1 cellular context compared by ENCODE assay signal in genomic region chr15:40093224-40093842, GRCh38.
TF ChIP-seq lines count a peak whose summit lies in the region.

No MANE protein-coding gene starts in this region.

TF ChIP-seq in GM12878, 131 proteins besides CTCF, POLR2A, EP300 and RAD21:
- TF ChIP-seq SIX5 (IDR thresholded peaks at IDR 0.05; ENCODE audit: low read depth, low read length, severe bottlenecking) = no peak
- no peak for TF ChIP-seq SP1 (IDR thresholded peaks at IDR 0.05; ENCODE audit: low read depth, low read length)
- peak; percentile 19; the same call in 1 of the 2 replicates for TF ChIP-seq IRF4 (IDR thresholded peaks at IDR 0.05; ENCODE audit: low read depth, low read length)
- no peak for TF ChIP-seq YY1 (IDR thresholded peaks at IDR 0.05; ENCODE audit: low read depth, low read length)
- no peak for TF ChIP-seq ZNF207 (IDR thresholded peaks at IDR 0.05; ENCODE audit: borderline replicate concordance)
- TF ChIP-seq PML (IDR thresholded peaks at IDR 0.05; ENCODE audit: low read length) = no peak
- TF ChIP-seq CHD4 (IDR thresholded peaks at IDR 0.05) = no peak
- TF ChIP-seq RELB (IDR thresholded peaks at IDR 0.05; ENCODE audit: low read depth) = 0 out of 2 replicates have a peak, but pooled peaks have one; percentile 16
- no peak for TF ChIP-seq HCFC1 (IDR thresholded peaks at IDR 0.05; ENCODE audit: low read length)
- TF ChIP-seq YBX1 (IDR thresholded peaks at IDR 0.05) = no peak
- TF ChIP-seq, protein P1, sequence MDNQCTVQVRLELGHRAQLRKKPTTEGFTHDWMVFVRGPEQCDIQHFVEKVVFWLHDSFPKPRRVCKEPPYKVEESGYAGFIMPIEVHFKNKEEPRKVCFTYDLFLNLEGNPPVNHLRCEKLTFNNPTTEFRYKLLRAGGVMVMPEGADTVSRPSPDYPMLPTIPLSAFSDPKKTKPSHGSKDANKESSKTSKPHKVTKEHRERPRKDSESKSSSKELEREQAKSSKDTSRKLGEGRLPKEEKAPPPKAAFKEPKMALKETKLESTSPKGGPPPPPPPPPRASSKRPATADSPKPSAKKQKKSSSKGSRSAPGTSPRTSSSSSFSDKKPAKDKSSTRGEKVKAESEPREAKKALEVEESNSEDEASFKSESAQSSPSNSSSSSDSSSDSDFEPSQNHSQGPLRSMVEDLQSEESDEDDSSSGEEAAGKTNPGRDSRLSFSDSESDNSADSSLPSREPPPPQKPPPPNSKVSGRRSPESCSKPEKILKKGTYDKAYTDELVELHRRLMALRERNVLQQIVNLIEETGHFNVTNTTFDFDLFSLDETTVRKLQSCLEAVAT (IDR thresholded peaks at IDR 0.05) = no peak
- TF ChIP-seq PBX3 (IDR thresholded peaks at IDR 0.05; ENCODE audit: insufficient replicate concordance, low read depth, low read length) = peak; percentile 72
- no peak for TF ChIP-seq SMARCA5 (IDR thresholded peaks at IDR 0.05)
- peak; percentile 53; the same call in 1 of the 2 replicates for TF ChIP-seq PKNOX1 (IDR thresholded peaks at IDR 0.05)
- TF ChIP-seq, protein P2, sequence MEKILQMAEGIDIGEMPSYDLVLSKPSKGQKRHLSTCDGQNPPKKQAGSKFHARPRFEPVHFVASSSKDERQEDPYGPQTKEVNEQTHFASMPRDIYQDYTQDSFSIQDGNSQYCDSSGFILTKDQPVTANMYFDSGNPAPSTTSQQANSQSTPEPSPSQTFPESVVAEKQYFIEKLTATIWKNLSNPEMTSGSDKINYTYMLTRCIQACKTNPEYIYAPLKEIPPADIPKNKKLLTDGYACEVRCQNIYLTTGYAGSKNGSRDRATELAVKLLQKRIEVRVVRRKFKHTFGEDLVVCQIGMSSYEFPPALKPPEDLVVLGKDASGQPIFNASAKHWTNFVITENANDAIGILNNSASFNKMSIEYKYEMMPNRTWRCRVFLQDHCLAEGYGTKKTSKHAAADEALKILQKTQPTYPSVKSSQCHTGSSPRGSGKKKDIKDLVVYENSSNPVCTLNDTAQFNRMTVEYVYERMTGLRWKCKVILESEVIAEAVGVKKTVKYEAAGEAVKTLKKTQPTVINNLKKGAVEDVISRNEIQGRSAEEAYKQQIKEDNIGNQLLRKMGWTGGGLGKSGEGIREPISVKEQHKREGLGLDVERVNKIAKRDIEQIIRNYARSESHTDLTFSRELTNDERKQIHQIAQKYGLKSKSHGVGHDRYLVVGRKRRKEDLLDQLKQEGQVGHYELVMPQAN (conservative IDR thresholded peaks at IDR 0.05) = no peak
- no peak for TF ChIP-seq MAX (IDR thresholded peaks at IDR 0.05; ENCODE audit: low read depth, low read length)
- TF ChIP-seq FOXK2 (IDR thresholded peaks at IDR 0.05) = peak; percentile 71
- 0 out of 2 replicates have a peak, but pooled peaks have one; percentile 42 for TF ChIP-seq HDGF (IDR thresholded peaks at IDR 0.05)
- TF ChIP-seq ATF3 (IDR thresholded peaks at IDR 0.05; ENCODE audit: borderline replicate concordance, extremely low read depth, low read depth, low read length) = no peak
- no peak for TF ChIP-seq HDAC6 (IDR thresholded peaks at IDR 0.05; ENCODE audit: unreplicated experiment)
- TF ChIP-seq, protein P3, sequence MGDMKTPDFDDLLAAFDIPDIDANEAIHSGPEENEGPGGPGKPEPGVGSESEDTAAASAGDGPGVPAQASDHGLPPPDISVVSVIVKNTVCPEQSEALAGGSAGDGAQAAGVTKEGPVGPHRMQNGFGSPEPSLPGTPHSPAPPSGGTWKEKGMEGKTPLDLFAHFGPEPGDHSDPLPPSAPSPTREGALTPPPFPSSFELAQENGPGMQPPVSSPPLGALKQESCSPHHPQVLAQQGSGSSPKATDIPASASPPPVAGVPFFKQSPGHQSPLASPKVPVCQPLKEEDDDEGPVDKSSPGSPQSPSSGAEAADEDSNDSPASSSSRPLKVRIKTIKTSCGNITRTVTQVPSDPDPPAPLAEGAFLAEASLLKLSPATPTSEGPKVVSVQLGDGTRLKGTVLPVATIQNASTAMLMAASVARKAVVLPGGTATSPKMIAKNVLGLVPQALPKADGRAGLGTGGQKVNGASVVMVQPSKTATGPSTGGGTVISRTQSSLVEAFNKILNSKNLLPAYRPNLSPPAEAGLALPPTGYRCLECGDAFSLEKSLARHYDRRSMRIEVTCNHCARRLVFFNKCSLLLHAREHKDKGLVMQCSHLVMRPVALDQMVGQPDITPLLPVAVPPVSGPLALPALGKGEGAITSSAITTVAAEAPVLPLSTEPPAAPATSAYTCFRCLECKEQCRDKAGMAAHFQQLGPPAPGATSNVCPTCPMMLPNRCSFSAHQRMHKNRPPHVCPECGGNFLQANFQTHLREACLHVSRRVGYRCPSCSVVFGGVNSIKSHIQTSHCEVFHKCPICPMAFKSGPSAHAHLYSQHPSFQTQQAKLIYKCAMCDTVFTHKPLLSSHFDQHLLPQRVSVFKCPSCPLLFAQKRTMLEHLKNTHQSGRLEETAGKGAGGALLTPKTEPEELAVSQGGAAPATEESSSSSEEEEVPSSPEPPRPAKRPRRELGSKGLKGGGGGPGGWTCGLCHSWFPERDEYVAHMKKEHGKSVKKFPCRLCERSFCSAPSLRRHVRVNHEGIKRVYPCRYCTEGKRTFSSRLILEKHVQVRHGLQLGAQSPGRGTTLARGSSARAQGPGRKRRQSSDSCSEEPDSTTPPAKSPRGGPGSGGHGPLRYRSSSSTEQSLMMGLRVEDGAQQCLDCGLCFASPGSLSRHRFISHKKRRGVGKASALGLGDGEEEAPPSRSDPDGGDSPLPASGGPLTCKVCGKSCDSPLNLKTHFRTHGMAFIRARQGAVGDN (IDR thresholded peaks at IDR 0.05) = 0 out of 2 replicates have a peak, but pooled peaks have one; percentile 39
- TF ChIP-seq IKZF2 (IDR thresholded peaks at IDR 0.05) = peak; percentile 54 to 58
- no peak; the same call in 1 of the 2 replicates for TF ChIP-seq EED (IDR thresholded peaks at IDR 0.05; ENCODE audit: low read depth)
- TF ChIP-seq BHLHE40 (IDR thresholded peaks at IDR 0.05; ENCODE audit: borderline replicate concordance in 1 of 2, low read depth in 2 of 2, low read length in 1 of 2) = no peak
- TF ChIP-seq TCF12 (IDR thresholded peaks at IDR 0.05; ENCODE audit: low read depth, low read length) = peak; percentile 75; the same call in 1 of the 2 replicates
- no peak for TF ChIP-seq SUZ12 (IDR thresholded peaks at IDR 0.05; ENCODE audit: unreplicated experiment)
- TF ChIP-seq TBL1XR1 (IDR thresholded peaks at IDR 0.05; ENCODE audit: low read depth, low read length) = no peak
- 0 out of 2 replicates have a peak, but pooled peaks have one; percentile 36 for TF ChIP-seq TCF3 (IDR thresholded peaks at IDR 0.05; ENCODE audit: borderline replicate concordance, insufficient read depth, low read depth, low read length)
- TF ChIP-seq, protein P4, sequence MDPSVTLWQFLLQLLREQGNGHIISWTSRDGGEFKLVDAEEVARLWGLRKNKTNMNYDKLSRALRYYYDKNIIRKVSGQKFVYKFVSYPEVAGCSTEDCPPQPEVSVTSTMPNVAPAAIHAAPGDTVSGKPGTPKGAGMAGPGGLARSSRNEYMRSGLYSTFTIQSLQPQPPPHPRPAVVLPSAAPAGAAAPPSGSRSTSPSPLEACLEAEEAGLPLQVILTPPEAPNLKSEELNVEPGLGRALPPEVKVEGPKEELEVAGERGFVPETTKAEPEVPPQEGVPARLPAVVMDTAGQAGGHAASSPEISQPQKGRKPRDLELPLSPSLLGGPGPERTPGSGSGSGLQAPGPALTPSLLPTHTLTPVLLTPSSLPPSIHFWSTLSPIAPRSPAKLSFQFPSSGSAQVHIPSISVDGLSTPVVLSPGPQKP (IDR thresholded peaks at IDR 0.05; ENCODE audit: low read depth, low read length) = no peak
- TF ChIP-seq NFYA (IDR thresholded peaks at IDR 0.05; ENCODE audit: borderline replicate concordance, low read depth, low read length) = no peak
- TF ChIP-seq JUNB (IDR thresholded peaks at IDR 0.05) = peak; percentile 50
- no peak for TF ChIP-seq MXI1 (IDR thresholded peaks at IDR 0.05; ENCODE audit: low read depth, low read length)
- TF ChIP-seq PAX8 (IDR thresholded peaks at IDR 0.05) = no peak
- no peak for TF ChIP-seq PRDM15 (CRISPR knock-in tag; IDR thresholded peaks at IDR 0.05)
- no peak for TF ChIP-seq RCOR1 (conservative IDR thresholded peaks at IDR 0.05; ENCODE audit: low read depth, low read length)
- TF ChIP-seq NRF1 (conservative IDR thresholded peaks at IDR 0.05; ENCODE audit: low read depth, low read length) = no peak
